ENCODE assay signal across 8 cellular contexts in the genomic region with DNA sequence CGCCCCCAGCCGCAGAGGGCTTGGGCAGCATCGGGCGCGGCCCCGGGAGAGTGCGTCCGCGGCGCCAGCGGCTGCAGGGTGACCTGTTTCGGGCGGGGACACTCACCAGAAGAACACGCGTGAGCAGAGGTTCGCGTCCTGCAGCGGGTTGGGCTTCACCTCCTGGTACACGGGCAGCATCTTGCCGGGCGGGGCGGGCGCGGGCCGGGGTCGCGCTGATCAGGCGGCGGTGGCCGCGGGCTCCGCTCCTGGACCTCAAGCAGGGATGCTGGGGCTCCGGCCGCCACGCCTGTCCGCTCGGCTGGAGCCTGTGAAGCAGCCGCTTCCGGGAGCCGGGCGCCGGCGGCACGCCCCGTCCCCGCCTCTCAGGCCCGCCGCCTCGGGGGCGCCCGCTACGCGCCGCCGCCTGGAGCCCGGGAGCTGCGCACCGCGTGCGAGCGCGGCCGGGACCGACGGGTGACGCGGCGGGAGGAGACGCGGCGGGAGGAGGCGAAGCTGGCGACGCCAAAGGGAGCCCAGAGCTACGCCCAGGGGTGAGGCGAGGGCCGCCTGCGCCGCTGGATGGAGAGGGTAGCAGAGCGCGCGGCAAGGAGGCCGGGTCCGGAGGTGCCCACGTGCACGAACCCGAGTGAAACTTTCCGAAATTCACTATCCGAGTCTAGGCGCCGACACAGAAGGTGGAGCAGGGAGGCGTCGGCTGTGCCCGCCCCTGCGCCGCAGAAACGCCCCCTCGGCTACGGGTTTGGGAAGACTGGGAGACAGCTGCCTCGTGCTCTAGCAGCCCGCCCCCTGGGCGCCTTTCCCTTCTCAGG. TPM values are rescaled to one million over a fixed set of nuclear protein-coding genes. Genes with fewer than 3 reads are reported as not detected.
DNase-seq lines count a peak whose midpoint lies in the region; ATAC-seq and TF ChIP-seq lines count a peak whose summit lies in the region.

A gene with protein sequence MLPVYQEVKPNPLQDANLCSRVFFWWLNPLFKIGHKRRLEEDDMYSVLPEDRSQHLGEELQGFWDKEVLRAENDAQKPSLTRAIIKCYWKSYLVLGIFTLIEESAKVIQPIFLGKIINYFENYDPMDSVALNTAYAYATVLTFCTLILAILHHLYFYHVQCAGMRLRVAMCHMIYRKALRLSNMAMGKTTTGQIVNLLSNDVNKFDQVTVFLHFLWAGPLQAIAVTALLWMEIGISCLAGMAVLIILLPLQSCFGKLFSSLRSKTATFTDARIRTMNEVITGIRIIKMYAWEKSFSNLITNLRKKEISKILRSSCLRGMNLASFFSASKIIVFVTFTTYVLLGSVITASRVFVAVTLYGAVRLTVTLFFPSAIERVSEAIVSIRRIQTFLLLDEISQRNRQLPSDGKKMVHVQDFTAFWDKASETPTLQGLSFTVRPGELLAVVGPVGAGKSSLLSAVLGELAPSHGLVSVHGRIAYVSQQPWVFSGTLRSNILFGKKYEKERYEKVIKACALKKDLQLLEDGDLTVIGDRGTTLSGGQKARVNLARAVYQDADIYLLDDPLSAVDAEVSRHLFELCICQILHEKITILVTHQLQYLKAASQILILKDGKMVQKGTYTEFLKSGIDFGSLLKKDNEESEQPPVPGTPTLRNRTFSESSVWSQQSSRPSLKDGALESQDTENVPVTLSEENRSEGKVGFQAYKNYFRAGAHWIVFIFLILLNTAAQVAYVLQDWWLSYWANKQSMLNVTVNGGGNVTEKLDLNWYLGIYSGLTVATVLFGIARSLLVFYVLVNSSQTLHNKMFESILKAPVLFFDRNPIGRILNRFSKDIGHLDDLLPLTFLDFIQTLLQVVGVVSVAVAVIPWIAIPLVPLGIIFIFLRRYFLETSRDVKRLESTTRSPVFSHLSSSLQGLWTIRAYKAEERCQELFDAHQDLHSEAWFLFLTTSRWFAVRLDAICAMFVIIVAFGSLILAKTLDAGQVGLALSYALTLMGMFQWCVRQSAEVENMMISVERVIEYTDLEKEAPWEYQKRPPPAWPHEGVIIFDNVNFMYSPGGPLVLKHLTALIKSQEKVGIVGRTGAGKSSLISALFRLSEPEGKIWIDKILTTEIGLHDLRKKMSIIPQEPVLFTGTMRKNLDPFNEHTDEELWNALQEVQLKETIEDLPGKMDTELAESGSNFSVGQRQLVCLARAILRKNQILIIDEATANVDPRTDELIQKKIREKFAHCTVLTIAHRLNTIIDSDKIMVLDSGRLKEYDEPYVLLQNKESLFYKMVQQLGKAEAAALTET (N-terminal part only) (minus strand): TSS at position 317 of the 812 bp plus-strand sequence. CDS start 137 bp downstream, at position 180.

- H3K4me3 Mint-ChIP-seq in activated T-cell treated with anti-CD3 and anti-CD28 coated beads, Interleukin-2, amount 50 U/mL, for 72 hours: peak within 1 kb of the TSS; percentile 86
- peak within 1 kb of the TSS; percentile 85 to 95 (median 90) for H3K4me3 Mint-ChIP-seq in naive thymus-derived CD8-positive, alpha-beta T cell
- peak within 1 kb of the TSS; percentile 89 to 94 for H3K4me3 Mint-ChIP-seq in stimulated activated naive CD8-positive, alpha-beta T cell treated with anti-CD3 and anti-CD28 coated beads, Interleukin-15, amount 100 ng/mL, for 72 hours

- DNase-seq in D341Med (ENCODE audit: low spot score) (peak; percentile 88), GM20000 (ENCODE audit: low spot score) (peak; percentile 96), HPDE6-E6E7 (ENCODE audit: extremely low spot score) (peak; percentile 67), fibroblast of mammary gland (ENCODE audit: low read depth) (peak; percentile 62)
- peak; percentile 72 to 77 for DNase-seq in activated T-cell treated with anti-CD3 and anti-CD28 coated beads, Interleukin-2, amount 50 U/mL, for 72 hours
- peak in 9 of 10 donors; percentile 17 to 55 (median 34) for DNase-seq in naive thymus-derived CD8-positive, alpha-beta T cell
- peak; percentile 63 to 68 for DNase-seq in stimulated activated naive CD8-positive, alpha-beta T cell treated with anti-CD3 and anti-CD28 coated beads, Interleukin-15, amount 100 ng/mL, for 72 hours

- peak within 1 kb of the TSS; percentile 52 for H3K27ac Mint-ChIP-seq in activated T-cell treated with anti-CD3 and anti-CD28 coated beads, Interleukin-2, amount 50 U/mL, for 72 hours
- peak within 1 kb of the TSS in 9 of 10 donors; percentile 2 to 93 (median 67) for H3K27ac Mint-ChIP-seq in naive thymus-derived CD8-positive, alpha-beta T cell
- peak within 1 kb of the TSS; percentile 90 to 97 for H3K27ac Mint-ChIP-seq in stimulated activated naive CD8-positive, alpha-beta T cell treated with anti-CD3 and anti-CD28 coated beads, Interleukin-15, amount 100 ng/mL, for 72 hours

- POLR2A ChIA-PET in naive thymus-derived CD8-positive, alpha-beta T cell (lab: Charles Lee): interaction anchor here (0.9 kb wide), 1 partner anchor 112 kb away, joined by 3 read pairs; no protein-coding TSS in a partner anchor

- H3K4me1 Mint-ChIP-seq in activated T-cell treated with anti-CD3 and anti-CD28 coated beads, Interleukin-2, amount 50 U/mL, for 72 hours (ENCODE audit: low read depth): peaks cover 44% of the 10 kb centered on the region
- H3K4me1 Mint-ChIP-seq in naive thymus-derived CD8-positive, alpha-beta T cell: peaks cover 10 to 34% (median 27%) of the 10 kb centered on the region in 4 donors
- peaks cover 46% of the 10 kb centered on the region for H3K4me1 Mint-ChIP-seq in stimulated activated naive CD8-positive, alpha-beta T cell treated with anti-CD3 and anti-CD28 coated beads, Interleukin-15, amount 100 ng/mL, for 72 hours

- H3K27me3 Mint-ChIP-seq in activated T-cell treated with anti-CD3 and anti-CD28 coated beads, Interleukin-2, amount 50 U/mL, for 72 hours (ENCODE audit: low read depth): no peaks in the 10 kb centered on the region
- H3K27me3 Mint-ChIP-seq in naive thymus-derived CD8-positive, alpha-beta T cell: peaks cover 0 to 6% (median 0%) of the 10 kb centered on the region in 5 donors
- no peaks in the 10 kb centered on the region for H3K27me3 Mint-ChIP-seq in stimulated activated naive CD8-positive, alpha-beta T cell treated with anti-CD3 and anti-CD28 coated beads, Interleukin-15, amount 100 ng/mL, for 72 hours

- no peaks in the 10 kb centered on the region for H3K9me3 Mint-ChIP-seq in activated T-cell treated with anti-CD3 and anti-CD28 coated beads, Interleukin-2, amount 50 U/mL, for 72 hours
- no peaks in the 10 kb centered on the region for H3K9me3 Mint-ChIP-seq in naive thymus-derived CD8-positive, alpha-beta T cell
- no peaks in the 10 kb centered on the region for H3K9me3 Mint-ChIP-seq in stimulated activated naive CD8-positive, alpha-beta T cell treated with anti-CD3 and anti-CD28 coated beads, Interleukin-15, amount 100 ng/mL, for 72 hours

- peaks cover 2 to 3% of the 10 kb centered on the region in 2 donors for H3K36me3 Mint-ChIP-seq in activated T-cell treated with anti-CD3 and anti-CD28 coated beads, Interleukin-2, amount 50 U/mL, for 72 hours (ENCODE audit: insufficient read depth in 2 of 2)
- H3K36me3 Mint-ChIP-seq in naive thymus-derived CD8-positive, alpha-beta T cell: no peaks in the 10 kb centered on the region

- TF ChIP-seq CTCF in GM20000 (IDR thresholded peaks at IDR 0.05; ENCODE audit: extremely low read depth, missing control alignments) (no peak), fibroblast of mammary gland (conservative IDR thresholded peaks at IDR 0.05; ENCODE audit: control insufficient read depth, insufficient read depth, low read depth, low read length) (no peak)

- ATAC-seq in activated T-cell treated with anti-CD3 and anti-CD28 coated beads, Interleukin-2, amount 50 U/mL, for 72 hours (replicated peaks in 1 of 2): peak; percentile 92
- ATAC-seq in naive thymus-derived CD8-positive, alpha-beta T cell: peak; percentile 81 to 85
- peak; percentile 86 for ATAC-seq in stimulated activated naive CD8-positive, alpha-beta T cell treated with anti-CD3 and anti-CD28 coated beads, Interleukin-15, amount 100 ng/mL, for 72 hours

- peak within 1 kb of the TSS; percentile 61 for H3K4me3 ChIP-seq in fibroblast of mammary gland (ENCODE audit: control insufficient read depth, low read depth, low read length)

TF ChIP-seq in PFSK-1, 5 proteins besides CTCF, POLR2A, EP300 and RAD21:
- TF ChIP-seq POLR2AphosphoS5 (IDR thresholded peaks at IDR 0.05; ENCODE audit: low read depth, low read length) (no peak), FOXP2 (optimal IDR thresholded peaks at IDR 0.05; ENCODE audit: borderline replicate concordance, extremely low read depth, extremely low read length, insufficient read depth) (peak; percentile 64)

RNA-seq across cellular contexts. Expression of the gene that starts here (rescaled TPM):
- polyA plus RNA-seq in PFSK-1 (2012; ENCODE audit: insufficient read length, low read depth): 5.9 TPM
- 10 to 100 TPM in 1 of 2 donors, 1 to 10 TPM in 1; 8.6 to 10.0 TPM for total RNA-seq in activated T-cell treated with anti-CD3 and anti-CD28 coated beads, Interleukin-2, amount 50 U/mL, for 72 hours
- 1 to 10 TPM; 7.8 to 9.2 TPM for total RNA-seq in naive thymus-derived CD8-positive, alpha-beta T cell
- polyA plus RNA-seq in naive thymus-derived CD8-positive, alpha-beta T cell: 1 to 10 TPM; 3.5 to 4.4 (median 3.8) TPM

Comparison
In these comparisons a context has a peak if more than half of its experiments do, and no peak if none do; other contexts are left out.
1. Peak in every context shown above with its lines: DNase-seq, ATAC-seq and H3K4me3 ChIP-seq.
2. DNase-seq: peak in every context shown above with its lines; median percentile 96 in GM20000; 88 in D341Med; 74 in activated T-cell treated with anti-CD3 and anti-CD28 coated beads, Interleukin-2, amount 50 U/mL, for 72 hours; 67 in HPDE6-E6E7; 66 in stimulated activated naive CD8-positive, alpha-beta T cell treated with anti-CD3 and anti-CD28 coated beads, Interleukin-15, amount 100 ng/mL, for 72 hours; 62 in fibroblast of mammary gland; 34 in naive thymus-derived CD8-positive, alpha-beta T cell.